In genomic region chr4:26322349-26322748, GRCh38 we compare ENCODE assay signal across 8 cellular contexts. TPM values are rescaled to one million over a fixed set of nuclear protein-coding genes. Genes with fewer than 3 reads are reported as not detected.
DNase-seq lines count a peak whose midpoint lies in the region; ATAC-seq and TF ChIP-seq lines count a peak whose summit lies in the region.

No MANE protein-coding gene starts in this region.

- H3K9ac ChIP-seq in adipocyte (ENCODE audit: low read length), result peak overlapping the region; percentile 90

- H3K27me3 Mint-ChIP-seq in memory B cell, result no peaks in the 10 kb centered on the region

- H3K9me3 ChIP-seq in adipocyte (ENCODE audit: control insufficient read depth, low read length) (no peaks in the 10 kb centered on the region), uterus (no peaks in the 10 kb centered on the region)

- H3K27me3 ChIP-seq in adipocyte (replicated peaks; ENCODE audit: control insufficient read depth, insufficient read depth, low read length), result no peaks in the 10 kb centered on the region
- no peaks in the 10 kb centered on the region for H3K27me3 ChIP-seq in uterus

- TF ChIP-seq POLR2A in uterus (IDR thresholded peaks at IDR 0.05), result no peak
- no peak for TF ChIP-seq POLR2A in GM18505 (IDR thresholded peaks at IDR 0.05; ENCODE audit: borderline replicate concordance, extremely low read depth, insufficient read depth, insufficient read length)

- peak overlapping the region; percentile 94 for H3K4me3 Mint-ChIP-seq in memory B cell

- H3K36me3 ChIP-seq in adipocyte (ENCODE audit: control insufficient read depth, insufficient read depth, low read length, severe bottlenecking) (no peaks in the 10 kb centered on the region), uterus (no peaks in the 10 kb centered on the region)

- peaks cover 28% of the 10 kb centered on the region for H3K4me1 Mint-ChIP-seq in memory B cell

- H3K4me1 ChIP-seq in adipocyte (ENCODE audit: control insufficient read depth, insufficient read depth, low read length), result peaks cover 44% of the 10 kb centered on the region
- peaks cover 0 to 11% of the 10 kb centered on the region in 2 donors for H3K4me1 ChIP-seq in uterus

- no peak for TF ChIP-seq CTCF in uterus (IDR thresholded peaks at IDR 0.05)

- H3K4me3 ChIP-seq in adipocyte (ENCODE audit: low read length) (peak overlapping the region; percentile 92), uterus (peak overlapping the region; percentile 77 to 89)

- intact Hi-C loops in uterus (cut with DNase I; ENCODE audit: low total_unique reads), result no loop called here

- peaks cover 4% of the 10 kb centered on the region for H3K9me3 Mint-ChIP-seq in memory B cell

- peak; percentile 19 for DNase-seq in stimulated activated naive CD4-positive, alpha-beta T cell treated with Interleukin-2 at 50 U/mL for 16 hours (lab: John Stamatoyannopoulos, UW)
- DNase-seq in stimulated activated naive CD4-positive, alpha-beta T cell (lab: John Stamatoyannopoulos, UW), result no peak
- DNase-seq in adipocyte (ENCODE audit: low read depth) (peak; percentile 54), memory B cell (ENCODE audit: low spot score in 2 of 2) (no peak), uterus (no peak), NCI-H345 (lab: John Stamatoyannopoulos, UW) (no peak)

- H3K27ac Mint-ChIP-seq in memory B cell, result peak overlapping the region; percentile 97

- H3K27ac ChIP-seq in uterus, result peak overlapping the region; percentile 98 to 99

- ATAC-seq in memory B cell (ENCODE audit: low read depth) (no peak), GM18505 (IDR thresholded peaks at IDR 0.05; ENCODE audit: unreplicated experiment) (no peak), GM19035 (IDR thresholded peaks at IDR 0.05; ENCODE audit: unreplicated experiment) (no peak)

- H3K36me3 Mint-ChIP-seq in memory B cell, result no peaks in the 10 kb centered on the region

RNA-seq across cellular contexts. Expression of gene RBPJ, which starts 1.5 kb away (rescaled TPM):
- 100 to 1,000 TPM in 2 of 4 donors, 10 to 100 TPM in 2; 42.9 to 238 (median 75.2) TPM for total RNA-seq in uterus

Comparison
In these comparisons a context has a peak if more than half of its experiments do, and no peak if none do; other contexts are left out.
1. DNase-seq: peak in stimulated activated naive CD4-positive, alpha-beta T cell treated with Interleukin-2 at 50 U/mL for 16 hours (single experiment) and adipocyte (single experiment); none in stimulated activated naive CD4-positive, alpha-beta T cell (0 of 6), memory B cell (0 of 2), uterus (0 of 2) and NCI-H345 (single experiment).